ENCODE assay signal across 17 cellular contexts in genomic region chr4:157048248-157048647, GRCh38. TPM values are rescaled to one million over a fixed set of nuclear protein-coding genes. Genes with fewer than 3 reads are reported as not detected.
DNase-seq lines count a peak whose midpoint lies in the region; ATAC-seq, FAIRE-seq and TF ChIP-seq lines count a peak whose summit lies in the region.
"Had no signal": no experiment of that assay in that cellular context is flagged by ENCODE, and none has a peak within 500 bp of the region (broad histone marks: within the 10 kb centered on the region; RNA-seq: fewer than 3 reads in every experiment).

No MANE protein-coding gene starts in this region.

- H3K79me2 ChIP-seq in osteoblast (ENCODE audit: insufficient read depth, low read length), result no peaks in the 10 kb centered on the region

- no peaks in the 10 kb centered on the region for H3K36me3 ChIP-seq in osteoblast (ENCODE audit: insufficient read depth, low read length)
- H3K36me3 ChIP-seq: colonic mucosa had no signal

- H3K4me2 ChIP-seq in osteoblast (ENCODE audit: insufficient read depth, low read length), result no peak overlapping the region
- H3K4me2 ChIP-seq: A549 had no signal

- H3K27me3 ChIP-seq in osteoblast (ENCODE audit: insufficient read depth, low read length), result no peaks in the 10 kb centered on the region
- H3K27me3 ChIP-seq: colonic mucosa, foreskin keratinocyte had no signal

- H2AFZ ChIP-seq in osteoblast (ENCODE audit: low read length), result peak overlapping the region; percentile 16

- DNase-seq in AG08395 (ENCODE audit: low spot score) (peak; percentile 63), RPMI7951 (ENCODE audit: low read depth) (peak; percentile 28), fibroblast of villous mesenchyme (ENCODE audit: low read depth) (peak; percentile 92), osteoblast (ENCODE audit: insufficient read length, low spot score, missing footprints) (peak; percentile 29), amniotic stem cell (lab: John Stamatoyannopoulos, UW) (no peak), GM19239 (ENCODE audit: insufficient read length, low spot score) (no peak)
- DNase-seq in activated naive CD4-positive, alpha-beta T cell (lab: John Stamatoyannopoulos, UW), result no peak
- DNase-seq: activated naive CD4-positive, alpha-beta T cell treated with anti-CD3 and anti-CD28 coated beads for 36 hours; colonic mucosa; DMS79; foreskin keratinocyte; KG1; nephron progenitor cell; small intestine had no signal

- H3K9me3 ChIP-seq in osteoblast (ENCODE audit: low read depth, low read length), result no peaks in the 10 kb centered on the region
- H3K9me3 ChIP-seq: A549, colonic mucosa had no signal

- TF ChIP-seq CTCF in fibroblast of villous mesenchyme (IDR thresholded peaks at IDR 0.05; ENCODE audit: insufficient read depth, low read depth, low read length) (no peak), osteoblast (IDR thresholded peaks at IDR 0.05; ENCODE audit: extremely low read depth, low read depth, low read length) (no peak)

- H3K27ac ChIP-seq in osteoblast (ENCODE audit: low read depth, low read length), result peak overlapping the region; percentile 18
- H3K27ac ChIP-seq: A549, colonic mucosa, foreskin keratinocyte had no signal

- ATAC-seq in HG03460 (IDR thresholded peaks at IDR 0.05; ENCODE audit: unreplicated experiment), result no peak
- ATAC-seq: A549, foreskin keratinocyte had no signal

- H4K20me1 ChIP-seq in osteoblast (ENCODE audit: insufficient read depth, low read length), result no peaks in the 10 kb centered on the region

- H3K4me1 ChIP-seq in osteoblast (ENCODE audit: insufficient read depth, low read length), result peaks cover 12% of the 10 kb centered on the region
- H3K4me1 ChIP-seq: A549, colonic mucosa, foreskin keratinocyte had no signal

- no peak for FAIRE-seq in GM19239 (lab: Jason Lieb, UNC)
- FAIRE-seq: A549, GM12892, small intestine had no signal

- H3K4me3 ChIP-seq in fibroblast of villous mesenchyme (ENCODE audit: low read depth, low read length), result no peak overlapping the region
- H3K4me3 ChIP-seq in osteoblast (ENCODE audit: insufficient read depth, low read length), result no peak overlapping the region
- H3K4me3 ChIP-seq: A549, colonic mucosa had no signal

RNA-seq across cellular contexts. Expression of gene GLRB, which starts 27.7 kb away (rescaled TPM):
- total RNA-seq in RPMI7951 (2014; rRNA removed; shearing (Covaris generic)), result 9.8 and 11.1 TPM in 2 replicates
- total RNA-seq in fibroblast of villous mesenchyme, result 6.8 and 16.4 TPM in 2 replicates
- total RNA-seq in osteoblast, result 27.1 and 32.4 TPM in 2 replicates
- total RNA-seq: activated naive CD4-positive, alpha-beta T cell treated with anti-CD3 and anti-CD28 coated beads for 36 hours had no signal

Comparison
In these comparisons a context has a peak if more than half of its experiments do, and no peak if none do; other contexts are left out.
1. DNase-seq: peak in AG08395 (single experiment), RPMI7951 (single experiment), fibroblast of villous mesenchyme (single experiment) and osteoblast (single experiment); none in activated naive CD4-positive, alpha-beta T cell (0 of 4), amniotic stem cell (single experiment) and GM19239 (single experiment).